In genomic region chr5:159051431-159052281, GRCh38 we compare ENCODE assay signal across 8 cellular contexts. TPM values are rescaled to one million over a fixed set of nuclear protein-coding genes. Genes with fewer than 3 reads are reported as not detected.
A peak's percentile ranks its signal among the peaks of the same experiment; 100 is the strongest.
DNase-seq lines count a peak whose midpoint lies in the region; ATAC-seq and TF ChIP-seq lines count a peak whose summit lies in the region.

No MANE protein-coding gene starts in this region.

- H3K27ac ChIP-seq in sigmoid colon = peak overlapping the region; percentile 53 to 74 (median 68)

- no peak overlapping the region for H3K27ac Mint-ChIP-seq in activated naive CD8-positive, alpha-beta T cell treated with anti-CD3 and anti-CD28 coated beads for 36 hours

- no peak for ATAC-seq in GM21381 (IDR thresholded peaks at IDR 0.05; ENCODE audit: unreplicated experiment)

- peaks cover 14% of the 10 kb centered on the region for H3K4me1 Mint-ChIP-seq in activated naive CD8-positive, alpha-beta T cell treated with anti-CD3 and anti-CD28 coated beads for 36 hours

- H3K4me3 ChIP-seq in sigmoid colon = peak overlapping the region in 3 of 4 donors; percentile 32 to 41 (median 36)

- peaks cover 0 to 26% (median 23%) of the 10 kb centered on the region in 4 donors for H3K4me1 ChIP-seq in sigmoid colon

- no peak for TF ChIP-seq CTCF in sigmoid colon (IDR thresholded peaks at IDR 0.05)

- peaks cover 92% of the 10 kb centered on the region for H3K27me3 Mint-ChIP-seq in activated naive CD8-positive, alpha-beta T cell treated with anti-CD3 and anti-CD28 coated beads for 36 hours

- TF ChIP-seq EP300 in sigmoid colon (IDR thresholded peaks at IDR 0.05) = no peak

- no peak for TF ChIP-seq POLR2A in sigmoid colon (IDR thresholded peaks at IDR 0.05)

- no peaks in the 10 kb centered on the region for H3K27me3 ChIP-seq in sigmoid colon

- H3K4me3 Mint-ChIP-seq in activated naive CD8-positive, alpha-beta T cell treated with anti-CD3 and anti-CD28 coated beads for 36 hours = peak overlapping the region; percentile 33

- WGBS in sigmoid colon, 2 donors = 20 to 21% methylated on average over 37 of the region's 37 CpGs

- no peaks in the 10 kb centered on the region for H3K36me3 Mint-ChIP-seq in activated naive CD8-positive, alpha-beta T cell treated with anti-CD3 and anti-CD28 coated beads for 36 hours

- no peaks in the 10 kb centered on the region for H3K9me3 Mint-ChIP-seq in activated naive CD8-positive, alpha-beta T cell treated with anti-CD3 and anti-CD28 coated beads for 36 hours

- no peaks in the 10 kb centered on the region for H3K9me3 ChIP-seq in sigmoid colon

- no peaks in the 10 kb centered on the region for H3K36me3 ChIP-seq in sigmoid colon

- peak; percentile 15 for DNase-seq in NCI-H1436 (lab: John Stamatoyannopoulos, UW)
- DNase-seq in NCI-H1436 treated with DMSO at 0.1 percent for 48 hours (lab: John Stamatoyannopoulos, UW) = no peak
- peak; percentile 8 for DNase-seq in activated naive CD8-positive, alpha-beta T cell treated with anti-CD3 and anti-CD28 coated beads for 36 hours
- DNase-seq in hypothalamus (lab: John Stamatoyannopoulos, UW) = peak in 41 of 51 donors; percentile 5 to 59 (median 23)
- DNase-seq in sigmoid colon = peak; percentile 68
- DNase-seq in occipital lobe (lab: John Stamatoyannopoulos, UW) = no peak
- no peak for DNase-seq in COLO829 (ENCODE audit: low spot score)

- intact Hi-C loops in sigmoid colon (cut with DNase I) = no loop called here

RNA-seq across cellular contexts. Expression of gene EBF1, which starts 48.1 kb away (rescaled TPM):
- under 1 TPM; 0.21 to 0.22 TPM for total RNA-seq in activated naive CD8-positive, alpha-beta T cell treated with anti-CD3 and anti-CD28 coated beads for 36 hours
- total RNA-seq in sigmoid colon (10 to 100 TPM; 11.9 to 30.5 (median 25.9) TPM), occipital lobe (3.0 TPM)
- polyA plus RNA-seq in sigmoid colon = 1 to 10 TPM in 2 of 3 donors, under 1 TPM in 1; 0.46 to 6.0 (median 4.5) TPM

Comparison
In these comparisons a context has a peak if more than half of its experiments do, and no peak if none do; other contexts are left out.
1. DNase-seq: peak in NCI-H1436 (single experiment), activated naive CD8-positive, alpha-beta T cell treated with anti-CD3 and anti-CD28 coated beads for 36 hours (single experiment), hypothalamus (41 of 51) and sigmoid colon (single experiment); none in NCI-H1436 treated with DMSO at 0.1 percent for 48 hours (single experiment), occipital lobe (single experiment) and COLO829 (single experiment).